In the genomic region with DNA sequence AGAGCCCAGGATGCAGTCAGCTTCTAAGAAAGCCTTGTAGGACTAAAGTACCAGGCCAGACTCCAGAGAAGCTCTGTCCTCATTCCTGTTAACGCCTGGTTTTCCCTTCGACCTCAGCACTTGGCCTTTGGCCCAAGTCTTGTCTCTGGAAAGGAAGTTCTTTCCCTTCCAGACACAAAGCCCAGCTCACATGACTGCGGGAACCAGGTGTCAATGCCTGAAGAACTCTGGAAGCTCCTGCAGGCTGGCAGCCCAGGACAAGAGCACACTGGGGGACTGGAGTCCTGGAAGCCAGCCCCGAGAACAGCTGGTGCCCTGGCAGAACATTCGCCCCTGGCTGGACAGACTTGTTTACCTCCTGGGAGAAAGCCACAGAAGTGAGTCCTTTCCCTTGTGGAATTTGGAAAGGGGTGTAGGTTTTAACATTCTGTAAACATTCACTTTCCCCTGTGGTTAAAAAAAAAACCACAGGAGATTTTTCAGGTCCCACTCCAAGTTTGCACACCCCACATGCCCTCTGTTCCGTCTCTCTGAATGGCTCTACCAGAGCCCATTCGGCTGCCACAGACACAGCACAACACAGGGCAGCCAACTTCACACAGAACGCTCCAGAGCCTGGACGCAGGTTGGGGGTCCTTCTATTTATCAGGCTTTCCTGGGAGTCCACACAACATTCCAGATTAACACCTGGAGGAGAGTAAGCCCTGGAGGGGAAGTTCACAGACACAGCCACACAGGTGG, we compare ENCODE assay signal across 10 cellular contexts. TPM values are rescaled to one million over a fixed set of nuclear protein-coding genes. Genes with fewer than 3 reads are reported as not detected.
DNase-seq lines count a peak whose midpoint lies in the region; ATAC-seq, FAIRE-seq and TF ChIP-seq lines count a peak whose summit lies in the region.
"Had no signal": no experiment of that assay in that cellular context is flagged by ENCODE, and none has a peak within 500 bp of the region (broad histone marks: within the 10 kb centered on the region; RNA-seq: fewer than 3 reads in every experiment).

No MANE protein-coding gene starts in this region.

- TF ChIP-seq EP300 in esophagus muscularis mucosa (IDR thresholded peaks at IDR 0.05): peak; percentile 70

- H3K27ac ChIP-seq in esophagus muscularis mucosa (replicated peaks in 1 of 4): peak overlapping the region; percentile 83 to 92 (median 88)
- H3K27ac ChIP-seq: neutrophil had no signal

- ATAC-seq in natural killer cell (no peak), GM21367 (IDR thresholded peaks at IDR 0.05; ENCODE audit: unreplicated experiment) (no peak)
- no peak for ATAC-seq in natural killer cell treated with Interleukin-12 subunit alpha and Interleukin-12 subunit beta and Interleukin-15 and Interleukin-18, amount 100 ng/mL, for 72 hours
- ATAC-seq in stimulated activated naive CD8-positive, alpha-beta T cell treated with anti-CD3 and anti-CD28 coated beads, Interleukin-15, amount 100 ng/mL, for 72 hours: no peak

- H3K36me3 ChIP-seq in esophagus muscularis mucosa (peaks cover 0 to 5% (median 0%) of the 10 kb centered on the region in 4 donors), mucosa of stomach (ENCODE audit: control insufficient read depth, insufficient read depth, low read length) (no peaks in the 10 kb centered on the region)
- H3K36me3 ChIP-seq: neutrophil had no signal

- no peaks in the 10 kb centered on the region for H3K9me3 Mint-ChIP-seq in natural killer cell
- H3K9me3 Mint-ChIP-seq in natural killer cell treated with Interleukin-12 subunit alpha and Interleukin-12 subunit beta and Interleukin-15 and Interleukin-18, amount 100 ng/mL, for 72 hours: no peaks in the 10 kb centered on the region
- no peaks in the 10 kb centered on the region for H3K9me3 Mint-ChIP-seq in stimulated activated naive CD8-positive, alpha-beta T cell treated with anti-CD3 and anti-CD28 coated beads, Interleukin-15, amount 100 ng/mL, for 72 hours

- H3K4me3 Mint-ChIP-seq in natural killer cell: no peak overlapping the region
- H3K4me3 Mint-ChIP-seq in natural killer cell treated with Interleukin-12 subunit alpha and Interleukin-12 subunit beta and Interleukin-15 and Interleukin-18, amount 100 ng/mL, for 72 hours: no peak overlapping the region
- no peak overlapping the region for H3K4me3 Mint-ChIP-seq in stimulated activated naive CD8-positive, alpha-beta T cell treated with anti-CD3 and anti-CD28 coated beads, Interleukin-15, amount 100 ng/mL, for 72 hours

- no peaks in the 10 kb centered on the region for H3K27me3 Mint-ChIP-seq in natural killer cell (ENCODE audit: low read depth in 2 of 2)
- H3K27me3 Mint-ChIP-seq in natural killer cell treated with Interleukin-12 subunit alpha and Interleukin-12 subunit beta and Interleukin-15 and Interleukin-18, amount 100 ng/mL, for 72 hours: no peaks in the 10 kb centered on the region
- no peaks in the 10 kb centered on the region for H3K27me3 Mint-ChIP-seq in stimulated activated naive CD8-positive, alpha-beta T cell treated with anti-CD3 and anti-CD28 coated beads, Interleukin-15, amount 100 ng/mL, for 72 hours

- H3K4me1 ChIP-seq in esophagus muscularis mucosa (peaks cover 97 to 100% (median 99%) of the 10 kb centered on the region in 4 donors), mucosa of stomach (ENCODE audit: control insufficient read depth, insufficient read depth, low read length) (peaks cover 73% of the 10 kb centered on the region)

- 21% methylated on average over 9 of the region's 9 CpGs for WGBS in esophagus muscularis mucosa

- peak overlapping the region; percentile 53 to 96 for H3K27ac Mint-ChIP-seq in natural killer cell
- H3K27ac Mint-ChIP-seq in natural killer cell treated with Interleukin-12 subunit alpha and Interleukin-12 subunit beta and Interleukin-15 and Interleukin-18, amount 100 ng/mL, for 72 hours: peak overlapping the region in 1 of 2 donors; percentile 51
- peak overlapping the region in 1 of 2 donors; percentile 27 for H3K27ac Mint-ChIP-seq in stimulated activated naive CD8-positive, alpha-beta T cell treated with anti-CD3 and anti-CD28 coated beads, Interleukin-15, amount 100 ng/mL, for 72 hours

- H3K27me3 ChIP-seq in esophagus muscularis mucosa: no peaks in the 10 kb centered on the region
- H3K27me3 ChIP-seq in mucosa of stomach (ENCODE audit: control insufficient read depth, insufficient read depth, low read length): no peaks in the 10 kb centered on the region
- H3K27me3 ChIP-seq: neutrophil had no signal

- DNase-seq in natural killer cell: no peak
- DNase-seq in natural killer cell treated with Interleukin-12 subunit alpha and Interleukin-12 subunit beta and Interleukin-15 and Interleukin-18, amount 100 ng/mL, for 72 hours (ENCODE audit: low spot score): no peak
- peak; percentile 98 for DNase-seq in esophagus muscularis mucosa (ENCODE audit: extremely low spot score)
- no peak for DNase-seq in HTR-8/SVneo (ENCODE audit: insufficient read length, low spot score)
- no peak for DNase-seq in stimulated activated naive CD8-positive, alpha-beta T cell treated with anti-CD3 and anti-CD28 coated beads, Interleukin-15, amount 100 ng/mL, for 72 hours
- no peak for DNase-seq in ecto neural progenitor cell (ENCODE audit: low spot score)
- DNase-seq: activated CD4-positive, alpha-beta T cell treated with anti-CD3 and anti-CD28 coated beads, Interleukin-2, amount 50 U/mL, for 1 hour had no signal

- no peak for TF ChIP-seq CTCF in natural killer cell (IDR thresholded peaks at IDR 0.05)
- no peak for TF ChIP-seq CTCF in esophagus muscularis mucosa (IDR thresholded peaks at IDR 0.05)

- H3K4me1 Mint-ChIP-seq in natural killer cell: peaks cover 55 to 66% of the 10 kb centered on the region in 2 donors
- H3K4me1 Mint-ChIP-seq in natural killer cell treated with Interleukin-12 subunit alpha and Interleukin-12 subunit beta and Interleukin-15 and Interleukin-18, amount 100 ng/mL, for 72 hours (ENCODE audit: low read depth in 2 of 2): peaks cover 38 to 41% of the 10 kb centered on the region in 2 donors
- H3K4me1 Mint-ChIP-seq in stimulated activated naive CD8-positive, alpha-beta T cell treated with anti-CD3 and anti-CD28 coated beads, Interleukin-15, amount 100 ng/mL, for 72 hours: peaks cover 81% of the 10 kb centered on the region

- H3K9me3 ChIP-seq in esophagus muscularis mucosa: no peaks in the 10 kb centered on the region
- H3K9me3 ChIP-seq in mucosa of stomach (ENCODE audit: control insufficient read depth, low read length): no peaks in the 10 kb centered on the region
- H3K9me3 ChIP-seq: neutrophil had no signal

- no peaks in the 10 kb centered on the region for H3K36me3 Mint-ChIP-seq in natural killer cell
- no peaks in the 10 kb centered on the region for H3K36me3 Mint-ChIP-seq in natural killer cell treated with Interleukin-12 subunit alpha and Interleukin-12 subunit beta and Interleukin-15 and Interleukin-18, amount 100 ng/mL, for 72 hours

- no peak for FAIRE-seq in HTR-8/SVneo (lab: Jason Lieb, UNC)

- H3K4me3 ChIP-seq in esophagus muscularis mucosa: peak overlapping the region in 3 of 4 donors; percentile 2 to 28 (median 17)
- no peak overlapping the region for H3K4me3 ChIP-seq in mucosa of stomach (ENCODE audit: low read length)

- TF ChIP-seq POLR2A in esophagus muscularis mucosa (IDR thresholded peaks at IDR 0.05; ENCODE audit: low read depth): no peak

- intact Hi-C loops in natural killer cell (cut with micrococcal nuclease): no loop called here
- intact Hi-C loops in esophagus muscularis mucosa (cut with DNase I): loop anchor here (5.0 kb wide), 1 partner anchor 38 kb away; no protein-coding TSS in a partner anchor

- H3K9ac ChIP-seq in mucosa of stomach (ENCODE audit: low read length): peak overlapping the region; percentile 42

RNA-seq across cellular contexts. Expression of a gene that starts 18.1 kb away (rescaled TPM):
- total RNA-seq in natural killer cell (10 to 100 TPM; 46.3 to 67.4 (median 57.4) TPM), esophagus muscularis mucosa (100 to 1,000 TPM in 1 of 4 donors, 10 to 100 TPM in 3; 36.6 to 154 (median 65.3) TPM)
- total RNA-seq in natural killer cell treated with Interleukin-12 subunit alpha and Interleukin-12 subunit beta and Interleukin-15 and Interleukin-18, amount 100 ng/mL, for 72 hours: 1 to 10 TPM; 5.8 to 7.6 TPM

RNA-seq across cellular contexts. Expression of a gene that starts 42.1 kb away (rescaled TPM):
- total RNA-seq in natural killer cell: not detected
- total RNA-seq in natural killer cell treated with Interleukin-12 subunit alpha and Interleukin-12 subunit beta and Interleukin-15 and Interleukin-18, amount 100 ng/mL, for 72 hours: not detected
- total RNA-seq in esophagus muscularis mucosa: under 1 TPM in 1 of 4 donors, not detected in 3; 0.83 TPM

RNA-seq across cellular contexts. Expression of a gene that starts 47.3 kb away (rescaled TPM):
- 100 to 1,000 TPM; 205 to 212 (median 207) TPM for total RNA-seq in natural killer cell
- total RNA-seq in natural killer cell treated with Interleukin-12 subunit alpha and Interleukin-12 subunit beta and Interleukin-15 and Interleukin-18, amount 100 ng/mL, for 72 hours: 100 to 1,000 TPM; 109 to 206 TPM
- 10 to 100 TPM; 21.6 to 35.6 (median 32.5) TPM for total RNA-seq in esophagus muscularis mucosa

Comparison
In these comparisons a context has a peak if more than half of its experiments do, and no peak if none do; other contexts are left out.
1. RNA of a gene that starts 18.1 kb away (total RNA-seq): 36.6 to 154 TPM in esophagus muscularis mucosa and 46.3 to 67.4 TPM in natural killer cell; 5.8 to 7.6 TPM in natural killer cell treated with Interleukin-12 subunit alpha and Interleukin-12 subunit beta and Interleukin-15 and Interleukin-18, amount 100 ng/mL, for 72 hours; every median in the first group is over 4 times any median in the second.